Comparison of ENCODE assay signal across 8 cellular contexts in the genomic region with DNA sequence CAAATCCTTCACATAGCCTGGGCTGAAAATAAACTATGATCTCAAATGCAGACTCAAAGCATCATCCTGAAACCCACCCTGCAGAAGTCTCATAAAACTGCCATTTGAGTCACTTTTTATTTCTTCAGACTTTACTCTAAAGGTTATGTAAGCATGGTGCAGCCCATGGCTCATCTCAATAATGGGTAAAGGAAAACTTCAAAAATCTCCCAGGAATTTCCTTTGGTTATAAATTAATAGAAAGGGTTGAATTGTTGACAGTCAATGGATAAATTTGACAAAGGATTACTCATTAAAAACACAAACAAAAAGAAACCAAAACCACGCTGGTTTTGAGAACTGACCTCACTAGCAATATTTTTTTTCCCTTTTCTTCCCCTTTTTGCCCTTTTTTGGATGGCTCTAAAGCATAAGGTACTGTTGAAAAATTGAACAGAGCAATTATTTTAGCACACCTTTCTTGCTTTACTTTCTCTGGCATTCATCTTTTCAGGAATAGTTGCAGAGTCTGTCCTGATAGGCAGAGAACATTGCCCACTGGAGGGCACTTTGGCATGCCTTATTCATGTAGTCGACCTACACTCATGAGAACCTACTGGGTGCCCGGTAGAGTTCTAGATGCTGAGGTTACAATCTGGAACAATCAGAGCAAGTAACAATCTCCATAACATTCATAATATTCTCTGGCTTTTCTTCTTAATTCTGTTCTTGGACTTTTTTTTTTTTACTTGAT.
A peak's percentile ranks its signal among the peaks of the same experiment; 100 is the strongest.
DNase-seq lines count a peak whose midpoint lies in the region; ATAC-seq, FAIRE-seq and TF ChIP-seq lines count a peak whose summit lies in the region.

No MANE protein-coding gene starts in this region.

- H3K4me1 Mint-ChIP-seq in activated naive CD4-positive, alpha-beta T cell treated with anti-CD3 and anti-CD28 coated beads, Interleukin-2, amount 10 ng/mL, durations not matched to agents 7 days and 5 days: peaks cover 12% of the 10 kb centered on the region

- no peak for ATAC-seq in HG03135 (IDR thresholded peaks at IDR 0.05; ENCODE audit: unreplicated experiment)

- no peak for TF ChIP-seq POLR2A in suprapubic skin (IDR thresholded peaks at IDR 0.05)

- H3K36me3 ChIP-seq in HEK293 (ENCODE audit: control insufficient read depth in 2 of 2, insufficient read depth in 1 of 2, low read length in 2 of 2) (no peaks in the 10 kb centered on the region), suprapubic skin (no peaks in the 10 kb centered on the region)

- H3K4me3 ChIP-seq in HEK293 (ENCODE audit: low read depth, low read length): no peak overlapping the region
- no peak overlapping the region for H3K4me3 ChIP-seq in suprapubic skin

- no peak overlapping the region for H3K27ac ChIP-seq in HEK293 (ENCODE audit: extremely low read depth, low read depth, low read length)
- no peak overlapping the region for H3K27ac ChIP-seq in suprapubic skin

- TF ChIP-seq CTCF in GM12872 (IDR thresholded peaks at IDR 0.05; ENCODE audit: insufficient read depth, low read depth, low read length) (peak; percentile 27; the same call in 1 of the 3 replicates), HEK293 (tag by site-specific recombination; IDR thresholded peaks at IDR 0.05) (peak; percentile 52), suprapubic skin (IDR thresholded peaks at IDR 0.05) (no peak)

- no peak overlapping the region for H3K4me3 Mint-ChIP-seq in activated naive CD4-positive, alpha-beta T cell treated with anti-CD3 and anti-CD28 coated beads, Interleukin-2, amount 10 ng/mL, durations not matched to agents 7 days and 5 days

- H3K9me3 ChIP-seq in HEK293 (ENCODE audit: control insufficient read depth, insufficient read depth, low read depth, low read length): no peaks in the 10 kb centered on the region
- H3K9me3 ChIP-seq in suprapubic skin: no peaks in the 10 kb centered on the region

- no peaks in the 10 kb centered on the region for H3K36me3 Mint-ChIP-seq in activated naive CD4-positive, alpha-beta T cell treated with anti-CD3 and anti-CD28 coated beads, Interleukin-2, amount 10 ng/mL, durations not matched to agents 7 days and 5 days

- H3K27me3 ChIP-seq in suprapubic skin: no peaks in the 10 kb centered on the region

- 27% methylated on average over 3 of the region's 3 CpGs for WGBS in suprapubic skin

- no peak for FAIRE-seq in urothelium cell line (lab: Jason Lieb, UNC)

- POLR2A ChIA-PET in HEK293 (lab: Yijun Ruan, JAX): no interaction called here

- no peak for TF ChIP-seq EP300 in suprapubic skin (IDR thresholded peaks at IDR 0.05)

- CTCF ChIA-PET in HEK293 (lab: Yijun Ruan, JAX): interaction anchor here (1.3 kb wide), 1 partner anchor 536 kb away, joined by 3 read pairs; no protein-coding TSS in a partner anchor
- CTCF ChIA-PET in activated naive CD4-positive, alpha-beta T cell treated with anti-CD3 and anti-CD28 coated beads, Interleukin-2, amount 10 ng/mL, durations not matched to agents 7 days and 5 days (lab: Charles Lee): no interaction called here

- no peaks in the 10 kb centered on the region for H3K27me3 Mint-ChIP-seq in activated naive CD4-positive, alpha-beta T cell treated with anti-CD3 and anti-CD28 coated beads, Interleukin-2, amount 10 ng/mL, durations not matched to agents 7 days and 5 days

- no peak overlapping the region for H3K27ac Mint-ChIP-seq in activated naive CD4-positive, alpha-beta T cell treated with anti-CD3 and anti-CD28 coated beads, Interleukin-2, amount 10 ng/mL, durations not matched to agents 7 days and 5 days

- peaks cover 9% of the 10 kb centered on the region for H3K4me1 ChIP-seq in HEK293 (ENCODE audit: control insufficient read depth, insufficient read depth, low read length)
- H3K4me1 ChIP-seq in suprapubic skin: no peaks in the 10 kb centered on the region

- DNase-seq in NCI-H69 (lab: John Stamatoyannopoulos, UW): peak; percentile 18
- DNase-seq in inferior parietal cortex (ENCODE audit: extremely low spot score): peak; percentile 22
- no peak for DNase-seq in suprapubic skin (ENCODE audit: low spot score in 2 of 2)
- no peak for DNase-seq in activated naive CD4-positive, alpha-beta T cell treated with anti-CD3 and anti-CD28 coated beads, Interleukin-2, amount 10 ng/mL, durations not matched to agents 7 days and 5 days
- DNase-seq in urothelium cell line (ENCODE audit: low spot score): no peak

- no peaks in the 10 kb centered on the region for H3K9me3 Mint-ChIP-seq in activated naive CD4-positive, alpha-beta T cell treated with anti-CD3 and anti-CD28 coated beads, Interleukin-2, amount 10 ng/mL, durations not matched to agents 7 days and 5 days

TF ChIP-seq in HEK293, 187 proteins besides CTCF, POLR2A, EP300 and RAD21:
- TF ChIP-seq, protein P1, sequence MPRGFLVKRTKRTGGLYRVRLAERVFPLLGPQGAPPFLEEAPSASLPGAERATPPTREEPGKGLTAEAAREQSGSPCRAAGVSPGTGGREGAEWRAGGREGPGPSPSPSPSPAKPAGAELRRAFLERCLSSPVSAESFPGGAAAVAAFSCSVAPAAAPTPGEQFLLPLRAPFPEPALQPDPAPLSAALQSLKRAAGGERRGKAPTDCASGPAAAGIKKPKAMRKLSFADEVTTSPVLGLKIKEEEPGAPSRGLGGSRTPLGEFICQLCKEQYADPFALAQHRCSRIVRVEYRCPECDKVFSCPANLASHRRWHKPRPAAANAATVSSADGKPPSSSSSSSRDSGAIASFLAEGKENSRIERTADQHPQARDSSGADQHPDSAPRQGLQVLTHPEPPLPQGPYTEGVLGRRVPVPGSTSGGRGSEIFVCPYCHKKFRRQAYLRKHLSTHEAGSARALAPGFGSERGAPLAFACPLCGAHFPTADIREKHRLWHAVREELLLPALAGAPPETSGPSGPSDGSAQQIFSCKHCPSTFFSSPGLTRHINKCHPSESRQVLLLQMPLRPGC (tag by site-specific recombination; IDR thresholded peaks at IDR 0.05): no peak
- 0 out of 2 replicates have a peak, but pooled peaks have one; percentile 33 for TF ChIP-seq ZNF629 (tag by site-specific recombination; IDR thresholded peaks at IDR 0.05)
- no peak for TF ChIP-seq KLF7 (tag by site-specific recombination; IDR thresholded peaks at IDR 0.05; ENCODE audit: borderline replicate concordance)
- TF ChIP-seq, protein P2, sequence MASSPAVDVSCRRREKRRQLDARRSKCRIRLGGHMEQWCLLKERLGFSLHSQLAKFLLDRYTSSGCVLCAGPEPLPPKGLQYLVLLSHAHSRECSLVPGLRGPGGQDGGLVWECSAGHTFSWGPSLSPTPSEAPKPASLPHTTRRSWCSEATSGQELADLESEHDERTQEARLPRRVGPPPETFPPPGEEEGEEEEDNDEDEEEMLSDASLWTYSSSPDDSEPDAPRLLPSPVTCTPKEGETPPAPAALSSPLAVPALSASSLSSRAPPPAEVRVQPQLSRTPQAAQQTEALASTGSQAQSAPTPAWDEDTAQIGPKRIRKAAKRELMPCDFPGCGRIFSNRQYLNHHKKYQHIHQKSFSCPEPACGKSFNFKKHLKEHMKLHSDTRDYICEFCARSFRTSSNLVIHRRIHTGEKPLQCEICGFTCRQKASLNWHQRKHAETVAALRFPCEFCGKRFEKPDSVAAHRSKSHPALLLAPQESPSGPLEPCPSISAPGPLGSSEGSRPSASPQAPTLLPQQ (tag by site-specific recombination; IDR thresholded peaks at IDR 0.05): no peak
- TF ChIP-seq ZEB2 (tag by site-specific recombination; IDR thresholded peaks at IDR 0.05): 0 out of 2 replicates have a peak, but pooled peaks have one; percentile 33
- TF ChIP-seq, protein P3, sequence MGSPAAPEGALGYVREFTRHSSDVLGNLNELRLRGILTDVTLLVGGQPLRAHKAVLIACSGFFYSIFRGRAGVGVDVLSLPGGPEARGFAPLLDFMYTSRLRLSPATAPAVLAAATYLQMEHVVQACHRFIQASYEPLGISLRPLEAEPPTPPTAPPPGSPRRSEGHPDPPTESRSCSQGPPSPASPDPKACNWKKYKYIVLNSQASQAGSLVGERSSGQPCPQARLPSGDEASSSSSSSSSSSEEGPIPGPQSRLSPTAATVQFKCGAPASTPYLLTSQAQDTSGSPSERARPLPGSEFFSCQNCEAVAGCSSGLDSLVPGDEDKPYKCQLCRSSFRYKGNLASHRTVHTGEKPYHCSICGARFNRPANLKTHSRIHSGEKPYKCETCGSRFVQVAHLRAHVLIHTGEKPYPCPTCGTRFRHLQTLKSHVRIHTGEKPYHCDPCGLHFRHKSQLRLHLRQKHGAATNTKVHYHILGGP (tag by site-specific recombination; IDR thresholded peaks at IDR 0.05): peak; percentile 71; the same call in 1 of the 2 replicates
- peak; percentile 45 for TF ChIP-seq FEZF1 (tag by site-specific recombination; IDR thresholded peaks at IDR 0.05)
- peak; percentile 43 for TF ChIP-seq ZNF843 (tag by site-specific recombination; IDR thresholded peaks at IDR 0.05)
- TF ChIP-seq WT1 (tag by site-specific recombination; IDR thresholded peaks at IDR 0.05): 0 out of 2 replicates have a peak, but pooled peaks have one; percentile 9
- TF ChIP-seq ZNF707 (tag by site-specific recombination; IDR thresholded peaks at IDR 0.05): no peak
- no peak for TF ChIP-seq ZNF585B (tag by site-specific recombination; IDR thresholded peaks at IDR 0.05)
- TF ChIP-seq, protein P4, sequence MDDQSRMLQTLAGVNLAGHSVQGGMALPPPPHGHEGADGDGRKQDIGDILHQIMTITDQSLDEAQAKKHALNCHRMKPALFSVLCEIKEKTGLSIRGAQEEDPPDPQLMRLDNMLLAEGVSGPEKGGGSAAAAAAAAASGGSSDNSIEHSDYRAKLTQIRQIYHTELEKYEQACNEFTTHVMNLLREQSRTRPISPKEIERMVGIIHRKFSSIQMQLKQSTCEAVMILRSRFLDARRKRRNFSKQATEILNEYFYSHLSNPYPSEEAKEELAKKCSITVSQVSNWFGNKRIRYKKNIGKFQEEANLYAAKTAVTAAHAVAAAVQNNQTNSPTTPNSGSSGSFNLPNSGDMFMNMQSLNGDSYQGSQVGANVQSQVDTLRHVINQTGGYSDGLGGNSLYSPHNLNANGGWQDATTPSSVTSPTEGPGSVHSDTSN (CRISPR knock-in tag; IDR thresholded peaks at IDR 0.05): no peak
- TF ChIP-seq, protein P5, sequence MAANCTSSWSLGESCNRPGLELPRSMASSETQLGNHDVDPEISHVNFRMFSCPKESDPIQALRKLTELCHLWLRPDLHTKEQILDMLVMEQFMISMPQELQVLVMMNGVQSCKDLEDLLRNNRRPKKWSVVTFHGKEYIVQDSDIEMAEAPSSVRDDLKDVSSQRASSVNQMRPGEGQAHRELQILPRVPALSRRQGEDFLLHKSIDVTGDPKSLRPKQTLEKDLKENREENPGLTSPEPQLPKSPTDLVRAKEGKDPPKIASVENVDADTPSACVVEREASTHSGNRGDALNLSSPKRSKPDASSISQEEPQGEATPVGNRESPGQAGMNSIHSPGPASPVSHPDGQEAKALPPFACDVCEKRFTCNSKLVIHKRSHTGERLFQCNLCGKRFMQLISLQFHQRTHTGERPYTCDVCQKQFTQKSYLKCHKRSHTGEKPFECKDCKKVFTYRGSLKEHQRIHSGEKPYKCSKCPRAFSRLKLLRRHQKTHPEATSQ (tag by site-specific recombination; IDR thresholded peaks at IDR 0.05): no peak
- no peak for TF ChIP-seq ZNF501 (tag by site-specific recombination; IDR thresholded peaks at IDR 0.05)

Comparison
In these comparisons a context has a peak if more than half of its experiments do, and no peak if none do; other contexts are left out.
1. CTCF ChIP-seq: peak in GM12872 (single experiment) and HEK293 (single experiment); none in suprapubic skin (0 of 2).
2. DNase-seq: peak in NCI-H69 (single experiment) and inferior parietal cortex (single experiment); none in suprapubic skin (0 of 2), activated naive CD4-positive, alpha-beta T cell treated with anti-CD3 and anti-CD28 coated beads, Interleukin-2, amount 10 ng/mL, durations not matched to agents 7 days and 5 days (single experiment) and urothelium cell line (single experiment).